ENCODE assay signal across 18 cellular contexts in the genomic region with DNA sequence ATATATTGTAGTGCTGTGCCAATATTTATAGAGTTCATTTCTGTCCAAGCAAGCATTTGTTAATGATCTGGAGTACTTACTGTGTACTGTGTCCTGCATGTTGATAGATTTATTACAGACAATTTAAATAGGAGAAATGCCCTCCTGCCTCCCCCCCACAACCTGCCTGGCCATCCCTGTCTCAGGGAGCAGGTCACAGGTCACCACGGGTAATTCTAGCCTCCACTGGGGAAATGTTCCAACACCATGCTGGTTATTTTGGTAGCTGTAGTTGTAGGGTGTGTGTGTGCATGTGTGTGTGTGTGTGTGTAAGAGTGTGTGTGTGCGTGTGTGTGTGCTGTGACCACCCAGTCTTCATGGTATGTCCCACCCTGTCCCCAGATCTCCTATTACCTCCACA.
DNase-seq lines count a peak whose midpoint lies in the region; ATAC-seq and TF ChIP-seq lines count a peak whose summit lies in the region.
"Had no signal": no experiment of that assay in that cellular context is flagged by ENCODE, and none has a peak within 500 bp of the region (broad histone marks: within the 10 kb centered on the region; RNA-seq: fewer than 3 reads in every experiment).

No MANE protein-coding gene starts in this region.

- H3K4me3 Mint-ChIP-seq in nephron progenitor cell, result no peak overlapping the region
- H3K4me3 Mint-ChIP-seq: CD8-positive, alpha-beta T cell; H9; IgD-negative memory B cell had no signal

- peak overlapping the region; percentile 53 for H3K27ac Mint-ChIP-seq in nephron progenitor cell
- H3K27ac Mint-ChIP-seq: CD8-positive, alpha-beta T cell; IgD-negative memory B cell had no signal

- peak; percentile 23 for DNase-seq in DMS153 (lab: John Stamatoyannopoulos, UW)
- no peak for DNase-seq in DMS153 treated with DMSO at 0.1 percent for 48 hours (lab: John Stamatoyannopoulos, UW; ENCODE audit: unreplicated experiment)
- peak; percentile 1 for DNase-seq in NCI-H510A treated with DMSO at 0.1 percent for 48 hours (lab: John Stamatoyannopoulos, UW)
- no peak for DNase-seq in NCI-H510A (lab: John Stamatoyannopoulos, UW)
- DNase-seq in nephron progenitor cell, result peak; percentile 61
- DNase-seq in right atrium auricular region (ENCODE audit: low spot score), result no peak
- DNase-seq: Calu3; CD8-positive, alpha-beta T cell; DND-41; EL; H9 had no signal

- peaks cover 15% of the 10 kb centered on the region for H3K4me1 Mint-ChIP-seq in nephron progenitor cell
- H3K4me1 Mint-ChIP-seq: IgD-negative memory B cell had no signal

- no peaks in the 10 kb centered on the region for H3K36me3 Mint-ChIP-seq in nephron progenitor cell (ENCODE audit: low read depth)
- H3K36me3 Mint-ChIP-seq: CD8-positive, alpha-beta T cell; IgD-negative memory B cell had no signal

- TF ChIP-seq CTCF in nephron progenitor cell (IDR thresholded peaks at IDR 0.05), result no peak
- TF ChIP-seq CTCF in right atrium auricular region (IDR thresholded peaks at IDR 0.05), result no peak

- H3K9me3 Mint-ChIP-seq in nephron progenitor cell, result peaks cover 4% of the 10 kb centered on the region

- H3K9me3 ChIP-seq in right atrium auricular region, result no peaks in the 10 kb centered on the region
- H3K9me3 ChIP-seq: BLaER1 treated with 17β-estradiol and CSF1 and Interleukin-3, amounts not matched to agents 10 nM and 100 nM had no signal

- H3K27me3 ChIP-seq in right atrium auricular region, result no peaks in the 10 kb centered on the region
- H3K27me3 ChIP-seq: BLaER1 treated with 17β-estradiol and CSF1 and Interleukin-3, amounts not matched to agents 10 nM and 100 nM had no signal

- peaks cover 3% of the 10 kb centered on the region for H3K27me3 Mint-ChIP-seq in nephron progenitor cell (ENCODE audit: low read depth, poor library complexity)
- H3K27me3 Mint-ChIP-seq: IgD-negative memory B cell had no signal

- no peak overlapping the region for H3K4me3 ChIP-seq in right atrium auricular region
- H3K4me3 ChIP-seq: BLaER1 treated with 17β-estradiol and CSF1 and Interleukin-3, amounts not matched to agents 10 nM and 100 nM; GM12878 had no signal

- no peaks in the 10 kb centered on the region for H3K36me3 ChIP-seq in right atrium auricular region
- H3K36me3 ChIP-seq: BLaER1 treated with 17β-estradiol and CSF1 and Interleukin-3, amounts not matched to agents 10 nM and 100 nM had no signal

- ATAC-seq in GM18873 (IDR thresholded peaks at IDR 0.05; ENCODE audit: low FRiP score, unreplicated experiment) (no peak), HG03432 (IDR thresholded peaks at IDR 0.05; ENCODE audit: unreplicated experiment) (no peak)
- ATAC-seq: CD8-positive, alpha-beta T cell; GM12878; HepG2 had no signal

- no peaks in the 10 kb centered on the region for H3K4me1 ChIP-seq in right atrium auricular region
- H3K4me1 ChIP-seq: BLaER1 treated with 17β-estradiol and CSF1 and Interleukin-3, amounts not matched to agents 10 nM and 100 nM had no signal

- H3K27ac ChIP-seq in right atrium auricular region, result no peak overlapping the region
- H3K27ac ChIP-seq: 22Rv1; BLaER1 treated with 17β-estradiol and CSF1 and Interleukin-3, amounts not matched to agents 10 nM and 100 nM had no signal

Comparison
In these comparisons a context has a peak if more than half of its experiments do, and no peak if none do; other contexts are left out.
1. DNase-seq: peak in DMS153 (single experiment), NCI-H510A treated with DMSO at 0.1 percent for 48 hours (single experiment) and nephron progenitor cell (single experiment); none in DMS153 treated with DMSO at 0.1 percent for 48 hours (single experiment), NCI-H510A (single experiment) and right atrium auricular region (single experiment).